In the genomic region with DNA sequence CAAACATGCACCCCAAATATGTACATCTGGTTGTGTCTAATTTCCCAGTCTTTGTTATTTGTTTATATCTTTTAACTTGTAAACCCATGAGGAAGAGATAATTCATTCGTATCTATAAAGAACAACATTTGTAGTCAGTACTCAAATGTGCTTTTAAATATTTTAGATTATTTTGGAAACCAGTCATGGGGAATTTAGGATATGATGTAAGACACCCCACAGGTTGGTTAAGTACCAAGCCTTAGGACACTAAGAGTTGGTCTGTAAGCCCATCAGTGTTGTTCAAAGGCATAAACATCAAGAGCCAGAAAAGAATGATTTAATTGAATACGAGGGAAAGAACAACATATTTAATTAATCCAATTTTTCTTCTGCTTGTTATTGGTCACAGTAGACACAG, we compare ENCODE assay signal across 1 cellular context.
TF ChIP-seq lines count a peak whose summit lies in the region.

No MANE protein-coding gene starts in this region.

TF ChIP-seq in HCT116, 20 proteins besides CTCF, POLR2A, EP300 and RAD21 (continued from another document):
- TF ChIP-seq, protein P1, sequence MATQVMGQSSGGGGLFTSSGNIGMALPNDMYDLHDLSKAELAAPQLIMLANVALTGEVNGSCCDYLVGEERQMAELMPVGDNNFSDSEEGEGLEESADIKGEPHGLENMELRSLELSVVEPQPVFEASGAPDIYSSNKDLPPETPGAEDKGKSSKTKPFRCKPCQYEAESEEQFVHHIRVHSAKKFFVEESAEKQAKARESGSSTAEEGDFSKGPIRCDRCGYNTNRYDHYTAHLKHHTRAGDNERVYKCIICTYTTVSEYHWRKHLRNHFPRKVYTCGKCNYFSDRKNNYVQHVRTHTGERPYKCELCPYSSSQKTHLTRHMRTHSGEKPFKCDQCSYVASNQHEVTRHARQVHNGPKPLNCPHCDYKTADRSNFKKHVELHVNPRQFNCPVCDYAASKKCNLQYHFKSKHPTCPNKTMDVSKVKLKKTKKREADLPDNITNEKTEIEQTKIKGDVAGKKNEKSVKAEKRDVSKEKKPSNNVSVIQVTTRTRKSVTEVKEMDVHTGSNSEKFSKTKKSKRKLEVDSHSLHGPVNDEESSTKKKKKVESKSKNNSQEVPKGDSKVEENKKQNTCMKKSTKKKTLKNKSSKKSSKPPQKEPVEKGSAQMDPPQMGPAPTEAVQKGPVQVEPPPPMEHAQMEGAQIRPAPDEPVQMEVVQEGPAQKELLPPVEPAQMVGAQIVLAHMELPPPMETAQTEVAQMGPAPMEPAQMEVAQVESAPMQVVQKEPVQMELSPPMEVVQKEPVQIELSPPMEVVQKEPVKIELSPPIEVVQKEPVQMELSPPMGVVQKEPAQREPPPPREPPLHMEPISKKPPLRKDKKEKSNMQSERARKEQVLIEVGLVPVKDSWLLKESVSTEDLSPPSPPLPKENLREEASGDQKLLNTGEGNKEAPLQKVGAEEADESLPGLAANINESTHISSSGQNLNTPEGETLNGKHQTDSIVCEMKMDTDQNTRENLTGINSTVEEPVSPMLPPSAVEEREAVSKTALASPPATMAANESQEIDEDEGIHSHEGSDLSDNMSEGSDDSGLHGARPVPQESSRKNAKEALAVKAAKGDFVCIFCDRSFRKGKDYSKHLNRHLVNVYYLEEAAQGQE (IDR thresholded peaks at IDR 0.05; ENCODE audit: low read depth), result no peak
- TF ChIP-seq, protein P2, sequence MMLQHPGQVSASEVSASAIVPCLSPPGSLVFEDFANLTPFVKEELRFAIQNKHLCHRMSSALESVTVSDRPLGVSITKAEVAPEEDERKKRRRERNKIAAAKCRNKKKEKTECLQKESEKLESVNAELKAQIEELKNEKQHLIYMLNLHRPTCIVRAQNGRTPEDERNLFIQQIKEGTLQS (IDR thresholded peaks at IDR 0.05), result no peak
- TF ChIP-seq SIN3A (IDR thresholded peaks at IDR 0.05; ENCODE audit: low read depth), result no peak
- TF ChIP-seq, protein P3, sequence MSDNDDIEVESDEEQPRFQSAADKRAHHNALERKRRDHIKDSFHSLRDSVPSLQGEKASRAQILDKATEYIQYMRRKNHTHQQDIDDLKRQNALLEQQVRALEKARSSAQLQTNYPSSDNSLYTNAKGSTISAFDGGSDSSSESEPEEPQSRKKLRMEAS (IDR thresholded peaks at IDR 0.05), result no peak
- TF ChIP-seq EGR1 (IDR thresholded peaks at IDR 0.05; ENCODE audit: low read depth), result no peak
- no peak for TF ChIP-seq ZFX (IDR thresholded peaks at IDR 0.05)
